In the genomic region with DNA sequence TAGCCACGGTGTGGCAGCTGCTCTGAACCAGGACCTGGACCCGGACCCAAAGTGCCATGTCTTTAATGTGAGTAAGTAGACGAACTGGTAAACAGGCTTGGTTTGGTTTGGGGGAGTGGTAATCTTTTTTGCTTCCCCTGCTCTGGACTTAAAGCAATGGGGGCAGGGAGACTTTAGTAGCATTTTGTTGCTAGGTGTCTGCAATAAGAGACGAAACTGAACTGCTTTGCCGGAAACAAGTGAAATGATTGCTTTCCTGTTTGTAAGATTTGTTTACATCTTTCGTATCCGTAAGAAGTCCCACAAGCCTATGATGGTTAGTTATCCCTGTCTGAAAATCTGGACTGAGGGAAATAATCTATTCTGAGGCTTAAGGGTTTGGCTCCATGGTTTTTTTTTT, we compare ENCODE assay signal across 10 cellular contexts. TPM values are rescaled to one million over a fixed set of nuclear protein-coding genes. Genes with fewer than 3 reads are reported as not detected.
DNase-seq lines count a peak whose midpoint lies in the region; ATAC-seq, FAIRE-seq and TF ChIP-seq lines count a peak whose summit lies in the region.
"Had no signal": no experiment of that assay in that cellular context is flagged by ENCODE, and none has a peak within 500 bp of the region (broad histone marks: within the 10 kb centered on the region; RNA-seq: fewer than 3 reads in every experiment).

No MANE protein-coding gene starts in this region.

- H3K9ac ChIP-seq in MM.1S (ENCODE audit: low read length) = no peak overlapping the region

- H3K4me1 ChIP-seq in CD8-positive, alpha-beta memory T cell (ENCODE audit: insufficient read depth, low read length) = peaks cover 53% of the 10 kb centered on the region
- H3K4me1 ChIP-seq in MM.1S (ENCODE audit: low read length) (peaks cover 29% of the 10 kb centered on the region), pancreas (peaks cover 7 to 45% (median 23%) of the 10 kb centered on the region in 3 donors)

- H3K9me3 Mint-ChIP-seq in CD8-positive, alpha-beta memory T cell = no peaks in the 10 kb centered on the region

- H3K4me1 Mint-ChIP-seq in CD8-positive, alpha-beta memory T cell = peaks cover 75 to 85% (median 83%) of the 10 kb centered on the region in 3 donors

- CTCF ChIA-PET in CD8-positive, alpha-beta memory T cell (lab: Charles Lee) = interaction anchor here (2.2 to 7.6 kb wide), 2 partner anchors 62 to 120 kb away, joined by 18 to 55 read pairs; no protein-coding TSS in a partner anchor

- peaks cover 53% of the 10 kb centered on the region for H3K79me2 ChIP-seq in MM.1S (ENCODE audit: low read length)

- peak overlapping the region; percentile 75 for H3K27ac ChIP-seq in CD8-positive, alpha-beta memory T cell (ENCODE audit: low read depth, low read length)
- no peak overlapping the region for H3K27ac ChIP-seq in MM.1S (ENCODE audit: low read length)
- peak overlapping the region in 3 of 4 donors; percentile 28 to 59 (median 58) for H3K27ac ChIP-seq in pancreas

- no peaks in the 10 kb centered on the region for H3K27me3 ChIP-seq in CD8-positive, alpha-beta memory T cell (ENCODE audit: insufficient read depth, low read length, poor library complexity, severe bottlenecking)
- H3K27me3 ChIP-seq in MM.1S (replicated peaks; ENCODE audit: insufficient read depth, low read length) = no peaks in the 10 kb centered on the region
- no peaks in the 10 kb centered on the region for H3K27me3 ChIP-seq in pancreas

- peak overlapping the region; percentile 91 to 100 (median 98) for H3K27ac Mint-ChIP-seq in CD8-positive, alpha-beta memory T cell

- DNase-seq in CD8-positive, alpha-beta memory T cell = peak in 3 of 5 donors; percentile 11 to 70 (median 61)
- no peak for DNase-seq in MM.1S
- DNase-seq in central memory CD4-positive, alpha-beta T cell = peak; percentile 70
- no peak for DNase-seq in pancreas
- DNase-seq in superior temporal gyrus (ENCODE audit: extremely low spot score) = no peak
- DNase-seq: activated CD4-positive, CD25-positive, alpha-beta regulatory T cell treated with anti-CD3 and anti-CD28 coated beads, Interleukin-2, amount 50 U/mL, for 72 hours; NCI-H524 treated with DMSO at 0.1 percent for 48 hours had no signal

- H3K36me3 Mint-ChIP-seq in CD8-positive, alpha-beta memory T cell = peaks cover 17 to 78% (median 21%) of the 10 kb centered on the region in 3 donors

- H2AFZ ChIP-seq in MM.1S (ENCODE audit: low read length) = no peak overlapping the region

- H4K20me1 ChIP-seq in MM.1S (ENCODE audit: insufficient read depth, low read length) = peaks cover 38% of the 10 kb centered on the region; the same call in 1 of the 2 replicates

- peaks cover 32% of the 10 kb centered on the region for H3K36me3 ChIP-seq in CD8-positive, alpha-beta memory T cell (ENCODE audit: insufficient read depth, low read length)
- H3K36me3 ChIP-seq in MM.1S (replicated peaks; ENCODE audit: insufficient read depth, low read length) (peaks cover 15% of the 10 kb centered on the region), pancreas (peaks cover 3 to 24% (median 8%) of the 10 kb centered on the region in 3 donors)

- POLR2A ChIA-PET in CD8-positive, alpha-beta memory T cell (lab: Charles Lee) = interaction anchor here (0.6 to 1.2 kb wide), 3 partner anchors 8 to 176 kb away, joined by 3 to 7 read pairs (median 5); partner anchors contain the start of gene SRSF2

- no peaks in the 10 kb centered on the region for H3K9me2 ChIP-seq in MM.1S (replicated peaks; ENCODE audit: insufficient read depth, low read length)

- no peak for FAIRE-seq in pancreas (lab: Jason Lieb, UNC)

- no peak for TF ChIP-seq CTCF in MM.1S (IDR thresholded peaks at IDR 0.05; ENCODE audit: low read length)
- no peak for TF ChIP-seq CTCF in pancreas (IDR thresholded peaks at IDR 0.05)

- peak overlapping the region; percentile 53 for H3K4me3 ChIP-seq in CD8-positive, alpha-beta memory T cell (ENCODE audit: low read length)
- H3K4me3 ChIP-seq in MM.1S (ENCODE audit: low read length) (no peak overlapping the region), pancreas (no peak overlapping the region)

- no peaks in the 10 kb centered on the region for H3K27me3 Mint-ChIP-seq in CD8-positive, alpha-beta memory T cell

- peak overlapping the region; percentile 20; the same call in 1 of the 2 replicates for H3K4me2 ChIP-seq in MM.1S (ENCODE audit: low read depth, low read length)

- H3K4me3 Mint-ChIP-seq in CD8-positive, alpha-beta memory T cell = peak overlapping the region; percentile 78 to 99 (median 98)

- no peaks in the 10 kb centered on the region for H3K9me3 ChIP-seq in CD8-positive, alpha-beta memory T cell (ENCODE audit: low read length)
- H3K9me3 ChIP-seq in MM.1S (replicated peaks; ENCODE audit: insufficient read depth, low read length) = no peaks in the 10 kb centered on the region
- H3K9me3 ChIP-seq in pancreas = no peaks in the 10 kb centered on the region

- no peak for ATAC-seq in pancreas
- no peak for ATAC-seq in GM19463 (IDR thresholded peaks at IDR 0.05; ENCODE audit: unreplicated experiment)
- no peak for ATAC-seq in HG02973 (IDR thresholded peaks at IDR 0.05; ENCODE audit: unreplicated experiment)
- ATAC-seq in GM21390 (IDR thresholded peaks at IDR 0.05; ENCODE audit: unreplicated experiment) = no peak

- intact Hi-C loops in pancreas (cut with DNase I) = no loop called here

- WGBS in pancreas, 2 donors = 61 to 62% methylated on average over 7 of the region's 7 CpGs

- peaks cover 18% of the 10 kb centered on the region for H3F3A ChIP-seq in MM.1S (ENCODE audit: insufficient read depth, low read length)

RNA-seq across cellular contexts. Expression of gene PRCD, which starts 21.5 kb away (rescaled TPM):
- total RNA-seq in CD8-positive, alpha-beta memory T cell = under 1 TPM; 0.38 to 0.53 TPM
- polyA plus RNA-seq in CD8-positive, alpha-beta memory T cell = 1.2 TPM
- 1 to 10 TPM in 2 of 6 donors, under 1 TPM in 4; 0.55 to 3.0 (median 0.84) TPM for total RNA-seq in pancreas
- polyA plus RNA-seq in pancreas = 1 to 10 TPM; 5.2 to 7.3 TPM

RNA-seq across cellular contexts. Expression of gene CYGB, which starts 23.8 kb away (rescaled TPM):
- total RNA-seq in CD8-positive, alpha-beta memory T cell = not detected
- 0.23 TPM for polyA plus RNA-seq in CD8-positive, alpha-beta memory T cell
- 10 to 100 TPM in 1 of 6 donors, 1 to 10 TPM in 5; 2.6 to 15.7 (median 6.5) TPM for total RNA-seq in pancreas
- polyA plus RNA-seq in pancreas = 10 to 100 TPM in 1 of 2 donors, 1 to 10 TPM in 1; 9.8 to 10.3 TPM

RNA-seq across cellular contexts. Expression of gene ST6GALNAC2, which starts 24.3 kb away (rescaled TPM):
- 1 to 10 TPM in 1 of 2 experiments, under 1 TPM in 1; 0.83 to 1.0 TPM for total RNA-seq in CD8-positive, alpha-beta memory T cell
- 2.9 TPM for polyA plus RNA-seq in CD8-positive, alpha-beta memory T cell
- total RNA-seq in pancreas = 10 to 100 TPM in 1 of 6 donors, 1 to 10 TPM in 5; 5.0 to 11.4 (median 5.9) TPM
- polyA plus RNA-seq in pancreas = 10 to 100 TPM in 1 of 2 donors, 1 to 10 TPM in 1; 8.1 to 15.0 TPM

Comparison
In these comparisons a context has a peak if more than half of its experiments do, and no peak if none do; other contexts are left out.
1. DNase-seq: peak in CD8-positive, alpha-beta memory T cell (3 of 5) and central memory CD4-positive, alpha-beta T cell (single experiment); none in MM.1S (single experiment), pancreas (0 of 6) and superior temporal gyrus (single experiment).